16 cellular contexts compared by ENCODE assay signal in genomic region chr2:196481323-196481695, GRCh38.
A peak's percentile ranks its signal among the peaks of the same experiment; 100 is the strongest.
DNase-seq lines count a peak whose midpoint lies in the region; TF ChIP-seq lines count a peak whose summit lies in the region.
"Had no signal": no experiment of that assay in that cellular context is flagged by ENCODE, and none has a peak within 500 bp of the region (broad histone marks: within the 10 kb centered on the region; RNA-seq: fewer than 3 reads in every experiment).

No MANE protein-coding gene starts in this region.

- H3K9me2 ChIP-seq in MM.1S (replicated peaks; ENCODE audit: insufficient read depth, low read length), result no peaks in the 10 kb centered on the region
- H3K9me2 ChIP-seq: SK-N-SH had no signal

- H3K36me3 ChIP-seq in MM.1S (replicated peaks; ENCODE audit: insufficient read depth, low read length) (no peaks in the 10 kb centered on the region), smooth muscle cell (ENCODE audit: low read depth) (no peaks in the 10 kb centered on the region)
- no peaks in the 10 kb centered on the region for H3K36me3 ChIP-seq in CD8-positive, alpha-beta memory T cell (ENCODE audit: insufficient read depth, low read length)
- H3K36me3 ChIP-seq: left ventricle myocardium inferior had no signal

- H3K9me3 ChIP-seq in MM.1S (replicated peaks; ENCODE audit: insufficient read depth, low read length), result no peaks in the 10 kb centered on the region
- no peaks in the 10 kb centered on the region for H3K9me3 ChIP-seq in smooth muscle cell (replicated peaks; ENCODE audit: low read depth)
- H3K9me3 ChIP-seq in CD8-positive, alpha-beta memory T cell (ENCODE audit: low read length), result no peaks in the 10 kb centered on the region
- H3K9me3 ChIP-seq: left ventricle myocardium inferior, SK-N-SH had no signal

- H3K4me1 Mint-ChIP-seq in CD8-positive, alpha-beta memory T cell, result no peaks in the 10 kb centered on the region

- WGBS in smooth muscle cell (ENCODE audit: low lambda C conversion rate), result 16% methylated on average over 3 of the region's 3 CpGs

- H3K27me3 Mint-ChIP-seq in CD8-positive, alpha-beta memory T cell, result peaks cover 3 to 24% of the 10 kb centered on the region in 2 donors

- no peaks in the 10 kb centered on the region for H3K36me3 Mint-ChIP-seq in CD8-positive, alpha-beta memory T cell
- H3K36me3 Mint-ChIP-seq: WTC11 had no signal

- no peaks in the 10 kb centered on the region for H4K20me1 ChIP-seq in MM.1S (ENCODE audit: insufficient read depth, low read length)
- H4K20me1 ChIP-seq in smooth muscle cell (ENCODE audit: low read depth), result no peaks in the 10 kb centered on the region

- POLR2A ChIA-PET in CD8-positive, alpha-beta memory T cell (lab: Charles Lee), result no interaction called here

- no peak overlapping the region for H3K27ac Mint-ChIP-seq in CD8-positive, alpha-beta memory T cell
- H3K27ac Mint-ChIP-seq: activated naive CD8-positive, alpha-beta T cell treated with anti-CD3 and anti-CD28 coated beads, Interleukin-2, amount 50 U/mL, for 24 hours; H9; WTC11 had no signal

- H2AFZ ChIP-seq in MM.1S (ENCODE audit: low read length) (no peak overlapping the region), smooth muscle cell (ENCODE audit: low read depth) (no peak overlapping the region)

- H3K4me3 ChIP-seq in MM.1S (ENCODE audit: low read length) (0 out of 2 replicates have a peak overlapping the region, but pooled peaks have one; percentile 1), epithelial cell of esophagus (ENCODE audit: low read length) (no peak overlapping the region), smooth muscle cell (no peak overlapping the region)
- H3K4me3 ChIP-seq in CD8-positive, alpha-beta memory T cell (ENCODE audit: low read length), result no peak overlapping the region
- H3K4me3 ChIP-seq: left ventricle myocardium inferior had no signal

- H3K9me3 Mint-ChIP-seq in CD8-positive, alpha-beta memory T cell, result no peaks in the 10 kb centered on the region
- H3K9me3 Mint-ChIP-seq: activated naive CD8-positive, alpha-beta T cell treated with anti-CD3 and anti-CD28 coated beads, Interleukin-2, amount 50 U/mL, for 24 hours; H9; WTC11 had no signal

- CTCF ChIA-PET in CD8-positive, alpha-beta memory T cell (lab: Charles Lee), result no interaction called here

- H3K4me2 ChIP-seq in MM.1S (ENCODE audit: low read depth, low read length) (peak overlapping the region; percentile 59), smooth muscle cell (peak overlapping the region; percentile 72)
- H3K4me2 ChIP-seq: SK-N-SH had no signal

- TF ChIP-seq CTCF in MM.1S (IDR thresholded peaks at IDR 0.05; ENCODE audit: low read length) (no peak), epithelial cell of esophagus (IDR thresholded peaks at IDR 0.05; ENCODE audit: insufficient read depth, low read depth, low read length, missing control alignments) (no peak), smooth muscle cell (IDR thresholded peaks at IDR 0.05; ENCODE audit: borderline replicate concordance, insufficient read depth, poor library complexity, severe bottlenecking) (no peak)

- H3K27me3 ChIP-seq in MM.1S (replicated peaks; ENCODE audit: insufficient read depth, low read length) (no peaks in the 10 kb centered on the region), smooth muscle cell (ENCODE audit: low read depth) (no peaks in the 10 kb centered on the region)
- H3K27me3 ChIP-seq in CD8-positive, alpha-beta memory T cell (ENCODE audit: insufficient read depth, low read length, poor library complexity, severe bottlenecking), result no peaks in the 10 kb centered on the region

- H3K4me3 Mint-ChIP-seq in CD8-positive, alpha-beta memory T cell, result no peak overlapping the region
- H3K4me3 Mint-ChIP-seq: activated naive CD8-positive, alpha-beta T cell treated with anti-CD3 and anti-CD28 coated beads, Interleukin-2, amount 50 U/mL, for 24 hours; H9; WTC11 had no signal

- DNase-seq in NCI-H1694 treated with DMSO at 0.1 percent for 48 hours (lab: John Stamatoyannopoulos, UW), result peak; percentile 75
- no peak for DNase-seq in NCI-H1694 (lab: John Stamatoyannopoulos, UW)
- no peak for DNase-seq in MM.1S
- peak; percentile 35 for DNase-seq in epithelial cell of esophagus (ENCODE audit: low read depth)
- DNase-seq in smooth muscle cell (lab: John Stamatoyannopoulos, UW; ENCODE audit: unreplicated experiment), result no peak
- no peak for DNase-seq in NCI-H748 treated with DMSO at 0.1 percent for 48 hours (lab: John Stamatoyannopoulos, UW)
- DNase-seq in CD8-positive, alpha-beta memory T cell, result no peak
- DNase-seq in AG08396 (ENCODE audit: low spot score), result no peak
- DNase-seq: activated naive CD8-positive, alpha-beta T cell treated with anti-CD3 and anti-CD28 coated beads, Interleukin-2, amount 50 U/mL, for 24 hours; H9; head of caudate nucleus; left ventricle myocardium inferior; NCI-H1417 treated with DMSO at 0.1 percent for 48 hours; SK-N-SH had no signal

- H3K4me1 ChIP-seq in MM.1S (ENCODE audit: low read length), result peaks cover 31% of the 10 kb centered on the region
- peaks cover 8% of the 10 kb centered on the region for H3K4me1 ChIP-seq in smooth muscle cell (ENCODE audit: low read depth)
- no peaks in the 10 kb centered on the region for H3K4me1 ChIP-seq in CD8-positive, alpha-beta memory T cell (ENCODE audit: insufficient read depth, low read length)

- H3K9ac ChIP-seq in MM.1S (ENCODE audit: low read length) (no peak overlapping the region; the same call in 1 of the 2 replicates), smooth muscle cell (ENCODE audit: low read depth) (peak overlapping the region; percentile 91)
- H3K9ac ChIP-seq: SK-N-SH had no signal

- peaks cover 20% of the 10 kb centered on the region for H3F3A ChIP-seq in MM.1S (ENCODE audit: insufficient read depth, low read length)
- no peaks in the 10 kb centered on the region for H3F3A ChIP-seq in smooth muscle cell (ENCODE audit: low read depth)

- H3K79me2 ChIP-seq in MM.1S (ENCODE audit: low read length) (no peaks in the 10 kb centered on the region), smooth muscle cell (ENCODE audit: low read depth) (no peaks in the 10 kb centered on the region)

- H3K27ac ChIP-seq in MM.1S (ENCODE audit: low read length) (peak overlapping the region; percentile 73; the same call in 1 of the 2 replicates), smooth muscle cell (ENCODE audit: low read depth) (peak overlapping the region; percentile 98)
- no peak overlapping the region for H3K27ac ChIP-seq in CD8-positive, alpha-beta memory T cell (ENCODE audit: low read depth, low read length)
- H3K27ac ChIP-seq: 22Rv1, left ventricle myocardium inferior had no signal

Comparison
In these comparisons a context has a peak if more than half of its experiments do, and no peak if none do; other contexts are left out.
1. DNase-seq: peak in NCI-H1694 treated with DMSO at 0.1 percent for 48 hours (single experiment) and epithelial cell of esophagus (single experiment); none in NCI-H1694 (single experiment), MM.1S (single experiment), smooth muscle cell (single experiment), NCI-H748 treated with DMSO at 0.1 percent for 48 hours (single experiment), CD8-positive, alpha-beta memory T cell (0 of 5) and AG08396 (single experiment).